Comparison of ENCODE assay signal across 2 cellular contexts in genomic region chr18:39675358-39675757, GRCh38.
TF ChIP-seq lines count a peak whose summit lies in the region.

No MANE protein-coding gene starts in this region.

TF ChIP-seq in IMR-90, 13 proteins besides CTCF, POLR2A, EP300 and RAD21:
- TF ChIP-seq FOS (IDR thresholded peaks at IDR 0.05; ENCODE audit: low read depth, low read length) = peak; percentile 61; the same call in 1 of the 2 replicates
- TF ChIP-seq CEBPB (IDR thresholded peaks at IDR 0.05; ENCODE audit: low read depth, low read length) = no peak
- no peak for TF ChIP-seq USF2 (IDR thresholded peaks at IDR 0.05; ENCODE audit: low read depth, low read length)
- TF ChIP-seq MXI1 (IDR thresholded peaks at IDR 0.05; ENCODE audit: borderline replicate concordance, low read depth, low read length) = no peak

TF ChIP-seq in endothelial cell of umbilical vein, 7 proteins besides CTCF, POLR2A, EP300 and RAD21:
- TF ChIP-seq FOS (IDR thresholded peaks at IDR 0.05; ENCODE audit: borderline replicate concordance, insufficient read depth, low read length) (peak; percentile 16), GATA2 (IDR thresholded peaks at IDR 0.05; ENCODE audit: insufficient read depth, insufficient read length, low read depth, low read length) (no peak), EZH2 (IDR thresholded peaks at IDR 0.05; ENCODE audit: borderline replicate concordance, low read depth, low read length, severe bottlenecking) (no peak), POLR2AphosphoS5 (IDR thresholded peaks at IDR 0.05; ENCODE audit: insufficient read depth, low read depth, low read length) (no peak)
